In the genomic region with DNA sequence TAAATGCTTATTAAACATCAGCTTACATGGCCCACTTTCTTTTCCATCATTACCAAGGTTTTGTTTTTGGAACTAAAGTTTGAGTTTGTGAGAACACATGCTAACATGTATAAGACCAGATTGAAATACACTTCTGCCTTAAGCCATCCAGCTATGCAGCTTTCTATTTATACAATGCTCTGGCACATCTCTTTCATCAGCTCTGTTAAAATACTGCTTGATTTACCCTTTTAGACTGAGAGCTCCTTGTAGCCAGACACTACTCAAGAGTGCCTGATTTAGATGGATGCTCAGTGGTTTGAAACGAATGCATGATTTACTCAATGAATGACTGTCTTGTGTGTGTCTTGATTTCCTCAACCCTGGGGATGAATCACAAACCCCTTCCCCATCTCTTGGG, we compare ENCODE assay signal across 9 cellular contexts.
"Had no signal": no experiment of that assay in that cellular context is flagged by ENCODE, and none has a peak within 500 bp of the region (broad histone marks: within the 10 kb centered on the region; RNA-seq: fewer than 3 reads in every experiment).

No MANE protein-coding gene starts in this region.

- H3K9ac ChIP-seq: GM23248 had no signal

- ATAC-seq: GM23338, HCT116 had no signal

- H3K4me1 Mint-ChIP-seq: H9 had no signal

- H3K4me3 Mint-ChIP-seq: GM23338, H9, HFFc6 had no signal

- H3K27ac ChIP-seq: GM23248 had no signal

- H3K4me2 ChIP-seq: GM23338 had no signal

- H3K4me1 ChIP-seq: HAP-1 had no signal

- H3K9me3 ChIP-seq: HAP-1 had no signal

- H3K9me3 Mint-ChIP-seq: GM23338, H9, HFFc6 had no signal

- H3K27ac Mint-ChIP-seq: GM23338, H9, HFFc6 had no signal

- DNase-seq: GM23248, GOT3, H7, H9, HCEC 1CT, HFFc6 had no signal

- H3K36me3 ChIP-seq: HAP-1 had no signal

- H3K4me3 ChIP-seq: GM23248, GM23338, HAP-1 had no signal

- H2AFZ ChIP-seq: GM23248, GM23338 had no signal
